In the genomic region with DNA sequence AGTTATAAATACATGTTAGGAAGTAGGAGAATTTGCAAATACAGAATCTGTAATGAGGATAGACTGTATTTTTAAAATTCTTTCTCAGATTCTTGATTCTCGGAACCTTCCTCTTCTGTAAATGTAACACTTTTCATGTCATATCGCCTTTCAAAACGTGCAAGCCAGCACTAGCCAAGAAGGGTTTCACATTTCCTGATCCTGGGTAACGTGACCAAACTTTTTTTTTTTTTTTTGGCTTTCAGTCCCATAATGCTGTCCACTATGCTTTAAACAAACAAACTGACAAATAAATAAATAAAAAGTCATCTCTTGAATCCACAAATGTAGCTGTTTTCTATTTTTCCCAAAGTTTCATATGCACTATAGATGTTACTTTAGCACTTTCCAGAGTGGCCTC, we compare ENCODE assay signal across 18 cellular contexts.
"Had no signal": no experiment of that assay in that cellular context is flagged by ENCODE, and none has a peak within 500 bp of the region (broad histone marks: within the 10 kb centered on the region; RNA-seq: fewer than 3 reads in every experiment).

No MANE protein-coding gene starts in this region.

- DNase-seq: activated CD8-positive, alpha-beta T cell treated with anti-CD3 and anti-CD28 coated beads for 36 hours; activated T-cell treated with anti-CD3 and anti-CD28 coated beads, Interleukin-2, amount 50 U/mL, for 4 hours; effector CD4-positive, alpha-beta T cell; heart right ventricle; immature natural killer cell; left cardiac atrium; mesendoderm; naive thymus-derived CD4-positive, alpha-beta T cell; right lobe of liver; SIG-M5; small intestine; stimulated activated naive CD4-positive, alpha-beta T cell; substantia nigra; tibial artery; uterus had no signal

- H3K27me3 ChIP-seq: breast epithelium, gastroesophageal sphincter, heart right ventricle, right lobe of liver, tibial artery, uterus had no signal

- H3K9me3 Mint-ChIP-seq: activated CD8-positive, alpha-beta T cell treated with anti-CD3 and anti-CD28 coated beads for 36 hours; activated T-cell treated with anti-CD3 and anti-CD28 coated beads, Interleukin-2, amount 50 U/mL, for 4 hours; immature natural killer cell had no signal

- H3K4me3 Mint-ChIP-seq: activated CD8-positive, alpha-beta T cell treated with anti-CD3 and anti-CD28 coated beads for 36 hours; activated T-cell treated with anti-CD3 and anti-CD28 coated beads, Interleukin-2, amount 50 U/mL, for 4 hours; immature natural killer cell; naive thymus-derived CD4-positive, alpha-beta T cell had no signal

- H3K27me3 Mint-ChIP-seq: activated CD8-positive, alpha-beta T cell treated with anti-CD3 and anti-CD28 coated beads for 36 hours had no signal

- H3K27ac Mint-ChIP-seq: immature natural killer cell; naive thymus-derived CD4-positive, alpha-beta T cell had no signal

- H3K36me3 ChIP-seq: breast epithelium, gastroesophageal sphincter, heart right ventricle, right lobe of liver, tibial artery, uterus had no signal

- H3K9ac ChIP-seq: parathyroid adenoma had no signal

- H3K4me1 ChIP-seq: breast epithelium, parathyroid adenoma, right lobe of liver, uterus had no signal

- H3K79me2 ChIP-seq: parathyroid adenoma had no signal

- H2AFZ ChIP-seq: parathyroid adenoma had no signal

- H3K9me3 ChIP-seq: breast epithelium, gastroesophageal sphincter, heart right ventricle, right lobe of liver, tibial artery, uterus had no signal

- H3K27ac ChIP-seq: breast epithelium, gastroesophageal sphincter, heart right ventricle, parathyroid adenoma, right lobe of liver, tibial artery, uterus had no signal

- H3K4me3 ChIP-seq: breast epithelium, gastroesophageal sphincter, heart right ventricle, right lobe of liver, tibial artery, uterus had no signal

- H3K36me3 Mint-ChIP-seq: immature natural killer cell had no signal
